2 cellular contexts compared by ENCODE assay signal in the genomic region with DNA sequence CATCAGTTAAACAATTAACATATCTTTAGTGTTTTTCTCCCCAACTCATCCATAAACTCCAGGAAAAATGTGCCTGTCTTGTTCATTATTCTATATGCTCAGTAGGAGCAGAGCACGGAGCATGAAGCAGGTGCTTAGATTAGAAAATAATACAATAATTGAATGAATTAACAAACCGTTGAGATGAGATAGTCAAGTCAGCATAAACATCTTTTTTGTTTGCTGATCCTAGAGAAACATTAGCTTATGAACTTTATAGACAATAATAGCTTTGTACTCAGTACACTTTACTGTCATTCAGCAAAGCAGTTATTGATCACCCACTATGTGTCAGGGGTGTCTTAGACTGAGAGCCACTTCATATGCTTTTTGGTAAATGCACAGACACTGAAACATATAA.
TF ChIP-seq lines count a peak whose summit lies in the region.

No MANE protein-coding gene starts in this region.

TF ChIP-seq in HepG2, 621 proteins besides CTCF, POLR2A, EP300 and RAD21:
- TF ChIP-seq MAFK (conservative IDR thresholded peaks at IDR 0.05 in 1 of 2, IDR thresholded peaks at IDR 0.05 in 1 of 2; ENCODE audit: low read length in 2 of 2) (peak; percentile 60 to 82; a peak in 3 of 4 replicates), ZNF333 (CRISPR knock-in tag; IDR thresholded peaks at IDR 0.05; ENCODE audit: borderline replicate concordance) (no peak), MAFF (IDR thresholded peaks at IDR 0.05; ENCODE audit: low read depth, low read length) (peak; percentile 68), ZNF879 (CRISPR knock-in tag; IDR thresholded peaks at IDR 0.05) (no peak)
- TF ChIP-seq, protein P1, sequence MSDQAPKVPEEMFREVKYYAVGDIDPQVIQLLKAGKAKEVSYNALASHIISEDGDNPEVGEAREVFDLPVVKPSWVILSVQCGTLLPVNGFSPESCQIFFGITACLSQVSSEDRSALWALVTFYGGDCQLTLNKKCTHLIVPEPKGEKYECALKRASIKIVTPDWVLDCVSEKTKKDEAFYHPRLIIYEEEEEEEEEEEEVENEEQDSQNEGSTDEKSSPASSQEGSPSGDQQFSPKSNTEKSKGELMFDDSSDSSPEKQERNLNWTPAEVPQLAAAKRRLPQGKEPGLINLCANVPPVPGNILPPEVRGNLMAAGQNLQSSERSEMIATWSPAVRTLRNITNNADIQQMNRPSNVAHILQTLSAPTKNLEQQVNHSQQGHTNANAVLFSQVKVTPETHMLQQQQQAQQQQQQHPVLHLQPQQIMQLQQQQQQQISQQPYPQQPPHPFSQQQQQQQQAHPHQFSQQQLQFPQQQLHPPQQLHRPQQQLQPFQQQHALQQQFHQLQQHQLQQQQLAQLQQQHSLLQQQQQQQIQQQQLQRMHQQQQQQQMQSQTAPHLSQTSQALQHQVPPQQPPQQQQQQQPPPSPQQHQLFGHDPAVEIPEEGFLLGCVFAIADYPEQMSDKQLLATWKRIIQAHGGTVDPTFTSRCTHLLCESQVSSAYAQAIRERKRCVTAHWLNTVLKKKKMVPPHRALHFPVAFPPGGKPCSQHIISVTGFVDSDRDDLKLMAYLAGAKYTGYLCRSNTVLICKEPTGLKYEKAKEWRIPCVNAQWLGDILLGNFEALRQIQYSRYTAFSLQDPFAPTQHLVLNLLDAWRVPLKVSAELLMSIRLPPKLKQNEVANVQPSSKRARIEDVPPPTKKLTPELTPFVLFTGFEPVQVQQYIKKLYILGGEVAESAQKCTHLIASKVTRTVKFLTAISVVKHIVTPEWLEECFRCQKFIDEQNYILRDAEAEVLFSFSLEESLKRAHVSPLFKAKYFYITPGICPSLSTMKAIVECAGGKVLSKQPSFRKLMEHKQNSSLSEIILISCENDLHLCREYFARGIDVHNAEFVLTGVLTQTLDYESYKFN (CRISPR knock-in tag; conservative IDR thresholded peaks at IDR 0.05) = no peak

TF ChIP-seq in IMR-90, 13 proteins besides CTCF, POLR2A, EP300 and RAD21 (continued from another document):
- TF ChIP-seq MAFK (IDR thresholded peaks at IDR 0.05; ENCODE audit: low read depth, low read length) = peak; percentile 57
- no peak for TF ChIP-seq RCOR1 (IDR thresholded peaks at IDR 0.05; ENCODE audit: insufficient replicate concordance, low read length)
- no peak for TF ChIP-seq FOS (IDR thresholded peaks at IDR 0.05; ENCODE audit: low read depth, low read length)
- TF ChIP-seq RFX5 (IDR thresholded peaks at IDR 0.05; ENCODE audit: low read depth, low read length) = no peak
